ENCODE assay signal across 1 cellular context in genomic region chr19:19443902-19444693, GRCh38.
TF ChIP-seq lines count a peak whose summit lies in the region.

No MANE protein-coding gene starts in this region.

TF ChIP-seq in IMR-90, 13 proteins besides CTCF, POLR2A, EP300 and RAD21 (continued from another document):
- TF ChIP-seq MAZ (IDR thresholded peaks at IDR 0.05; ENCODE audit: borderline replicate concordance, low read depth, low read length), result no peak
